8 cellular contexts compared by ENCODE assay signal in the genomic region with DNA sequence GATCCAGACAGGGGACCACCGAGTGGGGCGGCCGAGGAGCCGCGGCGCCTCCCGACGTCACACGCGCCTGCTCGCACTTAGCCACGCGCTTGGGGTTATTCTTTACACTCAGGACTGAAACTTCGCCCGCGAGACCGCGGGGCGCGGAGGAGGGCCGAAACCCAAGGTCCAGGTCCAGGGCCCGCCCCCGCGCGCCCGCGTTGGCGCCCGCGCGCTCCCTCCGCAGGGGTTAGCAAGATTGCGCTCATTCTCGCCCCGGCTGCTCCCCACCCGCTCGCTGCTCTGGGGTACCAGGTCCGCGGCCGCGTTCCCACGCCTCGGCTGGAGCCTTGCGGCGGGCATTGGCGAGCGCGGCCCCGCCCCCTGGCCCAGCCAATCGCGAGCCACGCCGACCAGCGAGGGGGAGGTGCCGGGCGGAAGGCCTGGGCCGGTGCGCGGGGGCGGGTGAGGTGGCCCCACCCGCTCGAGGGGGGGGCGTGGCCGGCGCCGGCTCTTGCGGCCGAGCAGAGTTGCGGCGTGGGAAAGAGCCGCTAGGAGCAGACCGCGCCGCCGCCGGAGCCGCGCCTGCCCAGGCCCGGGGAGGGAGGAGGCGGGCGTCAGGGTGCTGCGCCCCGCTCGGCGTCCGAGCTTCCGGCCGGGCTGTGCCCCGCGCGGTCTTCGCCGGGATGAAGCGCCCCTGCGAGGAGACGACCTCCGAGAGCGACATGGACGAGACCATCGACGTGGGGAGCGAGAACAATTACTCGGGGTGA. TPM values are rescaled to one million over a fixed set of nuclear protein-coding genes. Genes with fewer than 3 reads are reported as not detected.
DNase-seq lines count a peak whose midpoint lies in the region; ATAC-seq lines count a peak whose summit lies in the region.

A gene (plus strand): TSS at position 521 of the 752 bp plus-strand sequence. CDS start 145 bp downstream, at position 666.

- ATAC-seq in GM19397 (IDR thresholded peaks at IDR 0.05; ENCODE audit: unreplicated experiment) (peak; percentile 94), HG03558 (IDR thresholded peaks at IDR 0.05; ENCODE audit: extremely low read depth, unreplicated experiment) (peak; percentile 74)

- H3K9ac ChIP-seq in endocrine pancreas (ENCODE audit: control insufficient read depth, insufficient read depth, low read length) = peak within 1 kb of the TSS; percentile 56

- H3K9me3 ChIP-seq in endocrine pancreas (ENCODE audit: control insufficient read depth, low read length) = no peaks in the 10 kb centered on the region

- DNase-seq in CD1c-positive myeloid dendritic cell (ENCODE audit: extremely low spot score) (peak; percentile 93), NCI-H82 (lab: John Stamatoyannopoulos, UW) (peak; percentile 96), mesenteric fat pad (ENCODE audit: low spot score) (peak; percentile 97)
- peak; percentile 85 for DNase-seq in activated CD8-positive, alpha-beta memory T cell treated with anti-CD3 and anti-CD28 coated beads, Interleukin-2, amount 50 U/mL, for 4 hours
- peak; percentile 64 for DNase-seq in stimulated activated CD8-positive, alpha-beta memory T cell treated with anti-CD3 and anti-CD28 coated beads, Interleukin-12 subunit alpha, Interleukin-12 subunit beta, amount 100 ng/mL, for 24 hours (ENCODE audit: extremely low read depth)

- peaks cover 2% of the 10 kb centered on the region for H3K36me3 ChIP-seq in endocrine pancreas (ENCODE audit: control insufficient read depth, insufficient read depth, low read length)

- peak within 1 kb of the TSS; percentile 30 for H3K4me3 ChIP-seq in endocrine pancreas (ENCODE audit: control insufficient read depth, insufficient read depth, low read length)

- H3K27me3 ChIP-seq in endocrine pancreas (ENCODE audit: control insufficient read depth, insufficient read depth, low read length) = peaks cover 17% of the 10 kb centered on the region

- no peaks in the 10 kb centered on the region for H3K4me1 ChIP-seq in endocrine pancreas (ENCODE audit: control insufficient read depth, insufficient read depth, low read length)

RNA-seq across cellular contexts. Expression of the gene that starts here (rescaled TPM):
- total RNA-seq in mesenteric fat pad = 1.3 TPM

Comparison
In these comparisons a context has a peak if more than half of its experiments do, and no peak if none do; other contexts are left out.
1. Peak in every context shown above with its lines: DNase-seq, ATAC-seq and H3K4me3 ChIP-seq.